Comparison of ENCODE assay signal across 8 cellular contexts in genomic region chr7:140672382-140673062, GRCh38. TPM values are rescaled to one million over a fixed set of nuclear protein-coding genes. Genes with fewer than 3 reads are reported as not detected.
DNase-seq lines count a peak whose midpoint lies in the region; ATAC-seq and TF ChIP-seq lines count a peak whose summit lies in the region.

Gene ADCK2 (plus strand): TSS chr7:140672945. CDS start chr7:140673331, 386 bp downstream.

- CTCF ChIA-PET in activated naive CD4-positive, alpha-beta T cell treated with anti-CD3 and anti-CD28 coated beads, Interleukin-2, amount 10 ng/mL, durations not matched to agents 7 days and 5 days (lab: Charles Lee) = interaction anchor here (1.0 to 3.7 kb wide), 2 partner anchors 153 to 341 kb away, joined by 3 to 22 read pairs; partner anchors contain the start of gene MRPS33

- H3K27me3 ChIP-seq in Peyer's patch = no peaks in the 10 kb centered on the region

- peak within 1 kb of the TSS; percentile 84 to 91 (median 89) for H3K27ac ChIP-seq in Peyer's patch

- peaks cover 9% of the 10 kb centered on the region for H3K36me3 Mint-ChIP-seq in activated naive CD4-positive, alpha-beta T cell treated with anti-CD3 and anti-CD28 coated beads, Interleukin-2, amount 10 ng/mL, durations not matched to agents 7 days and 5 days
- H3K36me3 Mint-ChIP-seq in type B pancreatic cell = peaks cover 1% of the 10 kb centered on the region

- H3K36me3 ChIP-seq in Peyer's patch = no peaks in the 10 kb centered on the region

- no peaks in the 10 kb centered on the region for H3K9me3 Mint-ChIP-seq in activated naive CD4-positive, alpha-beta T cell treated with anti-CD3 and anti-CD28 coated beads, Interleukin-2, amount 10 ng/mL, durations not matched to agents 7 days and 5 days
- no peaks in the 10 kb centered on the region for H3K9me3 Mint-ChIP-seq in type B pancreatic cell

- peak within 1 kb of the TSS; percentile 68 to 97 (median 82) for H3K4me3 ChIP-seq in Peyer's patch

- H3K27me3 Mint-ChIP-seq in activated naive CD4-positive, alpha-beta T cell treated with anti-CD3 and anti-CD28 coated beads, Interleukin-2, amount 10 ng/mL, durations not matched to agents 7 days and 5 days = peaks cover 8% of the 10 kb centered on the region
- H3K27me3 Mint-ChIP-seq in type B pancreatic cell = no peaks in the 10 kb centered on the region

- peak within 1 kb of the TSS; percentile 87 for H3K27ac Mint-ChIP-seq in activated naive CD4-positive, alpha-beta T cell treated with anti-CD3 and anti-CD28 coated beads, Interleukin-2, amount 10 ng/mL, durations not matched to agents 7 days and 5 days
- peak within 1 kb of the TSS; percentile 86 for H3K27ac Mint-ChIP-seq in type B pancreatic cell

- DNase-seq in C1 segment of cervical spinal cord (lab: John Stamatoyannopoulos, UW) (peak in 11 of 14 donors; percentile 12 to 77 (median 55)), Peyer's patch (peak in 2 of 3 donors; percentile 74 to 82), Right ventricle myocardium inferior (ENCODE audit: missing footprints) (peak; percentile 81), pons (ENCODE audit: low spot score) (peak; percentile 25), type B pancreatic cell (ENCODE audit: extremely low spot score, unreplicated experiment) (no peak)
- DNase-seq in activated naive CD4-positive, alpha-beta T cell treated with anti-CD3 and anti-CD28 coated beads, Interleukin-2, amount 10 ng/mL, durations not matched to agents 7 days and 5 days = no peak

- peak in 1 of 2 donors; percentile 42 for TF ChIP-seq POLR2A in Peyer's patch (IDR thresholded peaks at IDR 0.05)

- no peak for TF ChIP-seq CTCF in Peyer's patch (IDR thresholded peaks at IDR 0.05)
- peak; percentile 46 for TF ChIP-seq CTCF in type B pancreatic cell (conservative IDR thresholded peaks at IDR 0.05)

- intact Hi-C loops in Right ventricle myocardium inferior (cut with DNase I) = loop anchor here (5.0 kb wide), 1 partner anchor 340 kb away; the partner anchor contains the start of gene MRPS33

- H3K4me1 Mint-ChIP-seq in activated naive CD4-positive, alpha-beta T cell treated with anti-CD3 and anti-CD28 coated beads, Interleukin-2, amount 10 ng/mL, durations not matched to agents 7 days and 5 days = peaks cover 44% of the 10 kb centered on the region
- H3K4me1 Mint-ChIP-seq in type B pancreatic cell (ENCODE audit: unreplicated experiment) = peaks cover 22% of the 10 kb centered on the region

- H3K4me1 ChIP-seq in Peyer's patch = peaks cover 0 to 25% (median 8%) of the 10 kb centered on the region in 4 donors

- peak within 1 kb of the TSS; percentile 83 for H3K4me3 Mint-ChIP-seq in activated naive CD4-positive, alpha-beta T cell treated with anti-CD3 and anti-CD28 coated beads, Interleukin-2, amount 10 ng/mL, durations not matched to agents 7 days and 5 days
- H3K4me3 Mint-ChIP-seq in type B pancreatic cell = peak within 1 kb of the TSS; percentile 90

- peak; percentile 65 for ATAC-seq in GM19035 (IDR thresholded peaks at IDR 0.05; ENCODE audit: unreplicated experiment)
- ATAC-seq in HG03354 (IDR thresholded peaks at IDR 0.05; ENCODE audit: poor library complexity, severe bottlenecking, unreplicated experiment) = peak; percentile 55
- ATAC-seq in Right ventricle myocardium inferior = peak; percentile 63

- no peaks in the 10 kb centered on the region for H3K9me3 ChIP-seq in Peyer's patch

RNA-seq across cellular contexts. Expression of gene ADCK2, which starts in this region (rescaled TPM):
- total RNA-seq in Peyer's patch (10 to 100 TPM; 19.8 to 40.4 (median 25.8) TPM), Right ventricle myocardium inferior (11.6 TPM), type B pancreatic cell (ENCODE audit: low replicate concordance) (16.3 and 29.5 TPM in 2 replicates)

Comparison
In these comparisons a context has a peak if more than half of its experiments do, and no peak if none do; other contexts are left out.
1. DNase-seq: peak in C1 segment of cervical spinal cord (11 of 14), Peyer's patch (2 of 3), Right ventricle myocardium inferior (single experiment) and pons (single experiment); none in activated naive CD4-positive, alpha-beta T cell treated with anti-CD3 and anti-CD28 coated beads, Interleukin-2, amount 10 ng/mL, durations not matched to agents 7 days and 5 days (single experiment) and type B pancreatic cell (single experiment).
2. Peak in every context shown above with its lines, with median percentiles within 50 percentile points of each other: ATAC-seq.